ENCODE assay signal across 8 cellular contexts in genomic region chr10:119542357-119542989, GRCh38. TPM values are rescaled to one million over a fixed set of nuclear protein-coding genes. Genes with fewer than 3 reads are reported as not detected.
DNase-seq lines count a peak whose midpoint lies in the region; ATAC-seq and TF ChIP-seq lines count a peak whose summit lies in the region.

A gene with protein sequence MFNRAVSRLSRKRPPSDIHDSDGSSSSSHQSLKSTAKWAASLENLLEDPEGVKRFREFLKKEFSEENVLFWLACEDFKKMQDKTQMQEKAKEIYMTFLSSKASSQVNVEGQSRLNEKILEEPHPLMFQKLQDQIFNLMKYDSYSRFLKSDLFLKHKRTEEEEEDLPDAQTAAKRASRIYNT (minus strand): TSS chr10:119542719. CDS start chr10:119542638, 81 bp downstream.

- H3K4me1 Mint-ChIP-seq in T-helper 2 cell treated with Interferon-gamma antibody and Interleukin-4, amounts not matched to agents 5 μg/mL and 100 μg/mL, for 36 hours (ENCODE audit: low read depth), result peaks cover 44% of the 10 kb centered on the region

- H3K4me3 ChIP-seq in DOHH2 (ENCODE audit: low read length), result peak within 1 kb of the TSS; percentile 77
- H3K4me3 ChIP-seq in IMR-90 (ENCODE audit: insufficient read depth, low read depth, low read length), result peak within 1 kb of the TSS; percentile 81
- peak within 1 kb of the TSS; percentile 69 for H3K4me3 ChIP-seq in astrocyte of the spinal cord (ENCODE audit: low read depth, low read length)
- H3K4me3 ChIP-seq in iPS-20b (ENCODE audit: low read length), result peak within 1 kb of the TSS; percentile 65
- peak within 1 kb of the TSS; percentile 84 for H3K4me3 ChIP-seq in smooth muscle cell

- 0 out of 2 replicates have a peak, but pooled peaks cover 5% of the 10 kb centered on the region for H3F3A ChIP-seq in DOHH2 (ENCODE audit: control insufficient read depth, insufficient read depth)
- H3F3A ChIP-seq in smooth muscle cell (ENCODE audit: low read depth), result no peaks in the 10 kb centered on the region

- no TSS peak for BruUV-seq in IMR-90 (replicated peaks; lab: Mats Ljungman, UMichigan)

- TF ChIP-seq CTCF in DOHH2 (IDR thresholded peaks at IDR 0.05; ENCODE audit: low read depth, low read length, poor library complexity, severe bottlenecking) (no peak), IMR-90 (conservative IDR thresholded peaks at IDR 0.05; ENCODE audit: low read depth, low read length) (no peak), astrocyte of the spinal cord (IDR thresholded peaks at IDR 0.05; ENCODE audit: low read depth, low read length) (no peak), smooth muscle cell (IDR thresholded peaks at IDR 0.05; ENCODE audit: borderline replicate concordance, insufficient read depth, poor library complexity, severe bottlenecking) (no peak)

- ATAC-seq in GM21528 (IDR thresholded peaks at IDR 0.05; ENCODE audit: low FRiP score, unreplicated experiment), result peak; percentile 79
- peak; percentile 93 for ATAC-seq in IMR-90 (ENCODE audit: low read depth)

- H3K36me3 ChIP-seq in DOHH2 (ENCODE audit: control insufficient read depth, low read length) (no peaks in the 10 kb centered on the region), IMR-90 (ENCODE audit: control insufficient read depth, insufficient read depth, low read length) (no peaks in the 10 kb centered on the region), iPS-20b (ENCODE audit: insufficient read depth, low read depth, low read length) (no peaks in the 10 kb centered on the region), smooth muscle cell (ENCODE audit: low read depth) (no peaks in the 10 kb centered on the region)

- H3K9me3 Mint-ChIP-seq in T-helper 2 cell treated with Interferon-gamma antibody and Interleukin-4, amounts not matched to agents 5 μg/mL and 100 μg/mL, for 36 hours, result no peaks in the 10 kb centered on the region

- peak within 1 kb of the TSS; percentile 68 for H3K14ac ChIP-seq in IMR-90 (replicated peaks; ENCODE audit: low read depth, low read length)

- peak within 1 kb of the TSS; percentile 68 for H3K4ac ChIP-seq in IMR-90 (ENCODE audit: low read depth, low read length)

- H3K4me1 ChIP-seq in DOHH2 (ENCODE audit: control insufficient read depth, low read length) (peaks cover 47% of the 10 kb centered on the region), IMR-90 (ENCODE audit: control insufficient read depth, insufficient read depth, low read length) (peaks cover 22% of the 10 kb centered on the region), iPS-20b (ENCODE audit: insufficient read depth, low read length) (no peaks in the 10 kb centered on the region; the same call in 1 of the 2 replicates), smooth muscle cell (ENCODE audit: low read depth) (peaks cover 15% of the 10 kb centered on the region)

- H3K4me2 ChIP-seq in DOHH2 (ENCODE audit: low read length), result peak within 1 kb of the TSS; percentile 77
- peak within 1 kb of the TSS; percentile 93 for H3K4me2 ChIP-seq in IMR-90 (ENCODE audit: low read depth, low read length)
- peak within 1 kb of the TSS; percentile 99 for H3K4me2 ChIP-seq in smooth muscle cell

- H2AK9ac ChIP-seq in IMR-90 (replicated peaks; ENCODE audit: low read depth, low read length, poor library complexity), result peak within 1 kb of the TSS; percentile 97

- peaks cover 19% of the 10 kb centered on the region for H3K9me1 ChIP-seq in IMR-90 (ENCODE audit: insufficient read depth, low read length)

- H3K56ac ChIP-seq in IMR-90 (ENCODE audit: extremely low read depth, insufficient read depth, low read length), result peak within 1 kb of the TSS; percentile 70; the same call in 1 of the 2 replicates

- dilution Hi-C loops in IMR-90 (cut with HindIII; ENCODE audit: low sequenced_read_pairs, unreplicated experiment), result no loop called here

- peaks cover 9% of the 10 kb centered on the region for H3K27me3 ChIP-seq in DOHH2 (ENCODE audit: control insufficient read depth, low read length)
- H3K27me3 ChIP-seq in IMR-90 (ENCODE audit: control insufficient read depth, insufficient read depth, low read length), result no peaks in the 10 kb centered on the region
- peaks cover 76% of the 10 kb centered on the region for H3K27me3 ChIP-seq in iPS-20b (ENCODE audit: insufficient read depth, low read length)
- H3K27me3 ChIP-seq in smooth muscle cell (ENCODE audit: low read depth), result no peaks in the 10 kb centered on the region

- intact Hi-C loops in IMR-90 (cut with micrococcal nuclease), result loop anchor here (2.0 to 5.0 kb wide), 4 partner anchors 48 to 336 kb away; partner anchors contain the start of genes BAG3 and GRK5

- WGBS in IMR-90 (ENCODE audit: extremely low coverage in 2 of 2, insufficient read length in 1 of 2), 2 experiments, result 0% methylated on average over 4 of the region's 77 CpGs; no CpG with 5 or more reads in 1 of the 2 experiments
- 1% methylated on average over 15 of the region's 77 CpGs for WGBS in smooth muscle cell (ENCODE audit: low lambda C conversion rate)

- peak within 1 kb of the TSS; percentile 93 for H3K27ac Mint-ChIP-seq in T-helper 2 cell treated with Interferon-gamma antibody and Interleukin-4, amounts not matched to agents 5 μg/mL and 100 μg/mL, for 36 hours

- H2AFZ ChIP-seq in IMR-90 (replicated peaks; ENCODE audit: low read length, poor library complexity) (peak within 1 kb of the TSS; percentile 93), smooth muscle cell (ENCODE audit: low read depth) (peak within 1 kb of the TSS; percentile 89)

- peak within 1 kb of the TSS; percentile 63 for H3K18ac ChIP-seq in IMR-90 (ENCODE audit: low read depth, low read length)

- peaks cover 15% of the 10 kb centered on the region for H4K20me1 ChIP-seq in DOHH2 (ENCODE audit: control insufficient read depth, insufficient read depth, low read depth, low read length)
- H4K20me1 ChIP-seq in IMR-90 (ENCODE audit: insufficient read depth, low read length), result peaks cover 43% of the 10 kb centered on the region
- H4K20me1 ChIP-seq in smooth muscle cell (ENCODE audit: low read depth), result peaks cover 27% of the 10 kb centered on the region

- H3K79me2 ChIP-seq in DOHH2 (ENCODE audit: control insufficient read depth, low read length), result peaks cover 48% of the 10 kb centered on the region
- H3K79me2 ChIP-seq in smooth muscle cell (ENCODE audit: low read depth), result peaks cover 45% of the 10 kb centered on the region

- TF ChIP-seq RAD21 in IMR-90 (IDR thresholded peaks at IDR 0.05; ENCODE audit: low read length), result no peak

- in situ Hi-C loops in IMR-90 (cut with MboI; ENCODE audit: low sequenced_read_pairs), result no loop called here
- in situ Hi-C loops in astrocyte of the spinal cord (cut with HindIII; ENCODE audit: low sequenced_read_pairs), result no loop called here

- no peak within 1 kb of the TSS for H2BK20ac ChIP-seq in IMR-90 (ENCODE audit: low read depth, low read length)

- peak within 1 kb of the TSS; percentile 86 for H3K4me3 Mint-ChIP-seq in T-helper 2 cell treated with Interferon-gamma antibody and Interleukin-4, amounts not matched to agents 5 μg/mL and 100 μg/mL, for 36 hours

- H3K23ac ChIP-seq in IMR-90 (ENCODE audit: low read depth, low read length), result peak within 1 kb of the TSS; percentile 94

- H2BK5ac ChIP-seq in IMR-90 (ENCODE audit: low read depth, low read length, poor library complexity, severe bottlenecking), result peak within 1 kb of the TSS; percentile 79

- peaks cover 14% of the 10 kb centered on the region for H3K27me3 Mint-ChIP-seq in T-helper 2 cell treated with Interferon-gamma antibody and Interleukin-4, amounts not matched to agents 5 μg/mL and 100 μg/mL, for 36 hours (ENCODE audit: low read depth)

- H2BK120ac ChIP-seq in IMR-90 (ENCODE audit: low read depth, low read length), result peak within 1 kb of the TSS; percentile 29

- CTCF ChIA-PET in IMR-90 (lab: Yijun Ruan, JAX), result interaction anchor here (0.6 to 2.0 kb wide), 9 partner anchors 14 to 343 kb away, joined by 3 to 8 read pairs (median 3); no protein-coding TSS in a partner anchor

- H3K9me2 ChIP-seq in DOHH2 (replicated peaks; ENCODE audit: control insufficient read depth, low read length), result no peaks in the 10 kb centered on the region

- peak within 1 kb of the TSS; percentile 41 for H2AK5ac ChIP-seq in IMR-90 (ENCODE audit: low read depth, low read length)

- H4K5ac ChIP-seq in IMR-90 (ENCODE audit: low read depth, low read length), result peak within 1 kb of the TSS; percentile 43; the same call in 1 of the 2 replicates

- H3K79me1 ChIP-seq in IMR-90 (ENCODE audit: low read depth in 1 of 2, low read length in 2 of 2), result peaks cover 18 to 47% of the 10 kb centered on the region in 2 experiments

- H3K27ac ChIP-seq in DOHH2 (ENCODE audit: low read depth, low read length) (peak within 1 kb of the TSS; percentile 30), IMR-90 (ENCODE audit: insufficient read depth, low read length) (peak within 1 kb of the TSS; percentile 57), iPS-20b (ENCODE audit: low read length) (no peak within 1 kb of the TSS), smooth muscle cell (ENCODE audit: low read depth) (no peak within 1 kb of the TSS)

- no peak within 1 kb of the TSS for H2BK15ac ChIP-seq in IMR-90 (ENCODE audit: low read depth, low read length)

- H3K9me3 ChIP-seq in DOHH2 (ENCODE audit: control insufficient read depth, insufficient read depth, low read length), result no peaks in the 10 kb centered on the region
- H3K9me3 ChIP-seq in IMR-90 (ENCODE audit: control insufficient read depth, insufficient read depth, low read length), result no peaks in the 10 kb centered on the region
- no peaks in the 10 kb centered on the region for H3K9me3 ChIP-seq in iPS-20b (ENCODE audit: insufficient read depth, low read depth, low read length)
- no peaks in the 10 kb centered on the region for H3K9me3 ChIP-seq in smooth muscle cell (replicated peaks; ENCODE audit: low read depth)

- TF ChIP-seq POLR2A in IMR-90 (IDR thresholded peaks at IDR 0.05; ENCODE audit: low read depth, low read length), result peak; percentile 55

- H3K36me3 Mint-ChIP-seq in T-helper 2 cell treated with Interferon-gamma antibody and Interleukin-4, amounts not matched to agents 5 μg/mL and 100 μg/mL, for 36 hours (ENCODE audit: low read depth), result peaks cover 13% of the 10 kb centered on the region

- H3K9ac ChIP-seq in IMR-90 (ENCODE audit: low read depth, low read length), result peak within 1 kb of the TSS; percentile 78
- H3K9ac ChIP-seq in iPS-20b (ENCODE audit: low read depth, low read length), result no peak within 1 kb of the TSS
- H3K9ac ChIP-seq in smooth muscle cell (ENCODE audit: low read depth), result peak within 1 kb of the TSS; percentile 56

- DNase-seq in IMR-90 (peak; percentile 72), astrocyte of the spinal cord (ENCODE audit: low read depth, low spot score) (peak; percentile 70), smooth muscle cell (lab: John Stamatoyannopoulos, UW; ENCODE audit: unreplicated experiment) (no peak), NCI-H2196 treated with DMSO at 0.1 percent for 48 hours (lab: John Stamatoyannopoulos, UW; ENCODE audit: unreplicated experiment) (no peak)
- peak; percentile 86 for DNase-seq in T-helper 2 cell treated with Interferon-gamma antibody and Interleukin-4, amounts not matched to agents 5 μg/mL and 100 μg/mL, for 36 hours (ENCODE audit: low spot score)

- H4K8ac ChIP-seq in IMR-90 (ENCODE audit: low read depth in 2 of 2, low read length in 2 of 2), result peak within 1 kb of the TSS in 1 of 2 experiments; percentile 74; a peak in 1 of 4 replicates

- POLR2A ChIA-PET in IMR-90 (lab: Charles Lee; ENCODE audit: unreplicated experiment), result no interaction called here

- H4K91ac ChIP-seq in IMR-90 (ENCODE audit: insufficient read depth, low read depth, low read length), result peak within 1 kb of the TSS; percentile 61

RNA-seq across cellular contexts. Expression of the gene that starts here (rescaled TPM):
- total RNA-seq in IMR-90 (2012; rRNA removed) (35.3 and 55.5 TPM in 2 replicates), smooth muscle cell (72.5 and 81.1 TPM in 2 replicates)
- polyA plus RNA-seq in IMR-90 (2012; rRNA removed) (77.0 and 89.7 TPM in 2 replicates), smooth muscle cell (31.6 and 40.2 TPM in 2 replicates)
- polyA plus RNA-seq in IMR-90 (2012; cell fraction: cytosol; rRNA removed), result 29.0 and 54.5 TPM in 2 replicates
- polyA plus RNA-seq in IMR-90 (2012; cell fraction: nucleus; rRNA removed; ENCODE audit: low replicate concordance), result 9.4 and 39.2 TPM in 2 replicates

Comparison
In these comparisons a context has a peak if more than half of its experiments do, and no peak if none do; other contexts are left out.
1. H3K27ac ChIP-seq: peak in DOHH2 (single experiment) and IMR-90 (single experiment); none in iPS-20b (single experiment) and smooth muscle cell (single experiment).
2. DNase-seq: peak in IMR-90 (single experiment), T-helper 2 cell treated with Interferon-gamma antibody and Interleukin-4, amounts not matched to agents 5 μg/mL and 100 μg/mL, for 36 hours (single experiment) and astrocyte of the spinal cord (single experiment); none in smooth muscle cell (single experiment) and NCI-H2196 treated with DMSO at 0.1 percent for 48 hours (single experiment).
3. Peak in every context shown above with its lines, with median percentiles within 50 percentile points of each other: H3K4me2 ChIP-seq and H3K4me3 ChIP-seq.